33 cellular contexts compared by ENCODE assay signal in genomic region chr3:24953060-24953771, GRCh38.
"Had no signal": no experiment of that assay in that cellular context is flagged by ENCODE, and none has a peak within 500 bp of the region (broad histone marks: within the 10 kb centered on the region; RNA-seq: fewer than 3 reads in every experiment).

No MANE protein-coding gene starts in this region.

- H3K36me3 Mint-ChIP-seq: activated naive CD4-positive, alpha-beta T cell treated with anti-CD3 and anti-CD28 coated beads, Interleukin-2, amount 50 U/mL, for 24 hours; activated naive CD8-positive, alpha-beta T cell treated with anti-CD3 and anti-CD28 coated beads, Interleukin-2, amount 10 ng/mL, durations not matched to agents 7 days and 5 days had no signal

- H3K4me1 ChIP-seq: ascending aorta, Peyer's patch, SJSA1 had no signal

- H3K9me3 ChIP-seq: ascending aorta, MG63, Peyer's patch, SJSA1, SK-N-SH had no signal

- H3K27me3 ChIP-seq: ascending aorta, cardiac muscle cell, MG63, Peyer's patch, SJSA1 had no signal

- H3K27me3 Mint-ChIP-seq: activated CD4-positive, alpha-beta T cell treated with anti-CD3 and anti-CD28 coated beads, Interleukin-2, amount 10 ng/mL, durations not matched to agents 24 days and 14 days; activated CD8-positive, alpha-beta T cell treated with anti-CD3 and anti-CD28 coated beads for 36 hours; activated T-helper 17 cell treated with anti-CD3 and anti-CD28 coated beads, Interleukin-2, amount 50 U/mL, for 72 hours; central memory CD8-positive, alpha-beta T cell had no signal

- H3K9me3 Mint-ChIP-seq: activated CD4-positive, alpha-beta T cell treated with anti-CD3 and anti-CD28 coated beads, Interleukin-2, amount 10 ng/mL, durations not matched to agents 24 days and 14 days; activated CD8-positive, alpha-beta T cell treated with anti-CD3 and anti-CD28 coated beads for 36 hours; activated naive CD8-positive, alpha-beta T cell treated with anti-CD3 and anti-CD28 coated beads, Interleukin-2, amount 10 ng/mL, durations not matched to agents 7 days and 5 days; T-helper 1 cell treated with Interleukin-12 subunit alpha and Interleukin-12 subunit beta and Interleukin-4 antibody, amounts not matched to agents 30 μg/mL and 1 μg/mL, for 36 hours; T-helper 2 cell treated with Interferon-gamma antibody and Interleukin-4, amounts not matched to agents 5 μg/mL and 100 μg/mL, for 36 hours had no signal

- H3K36me3 ChIP-seq: ascending aorta, cardiac muscle cell, MG63, Peyer's patch, SJSA1 had no signal

- FAIRE-seq: TTC549 had no signal

- ATAC-seq: activated CD8-positive, alpha-beta T cell treated with anti-CD3 and anti-CD28 coated beads for 36 hours; activated T-cell treated with anti-CD3 and anti-CD28 coated beads, Interleukin-2, amount 50 U/mL, for 72 hours; activated T-helper 17 cell treated with anti-CD3 and anti-CD28 coated beads, Interleukin-2, amount 50 U/mL, for 72 hours; PC-3 had no signal

- H3K4me1 Mint-ChIP-seq: activated CD4-positive, alpha-beta T cell treated with anti-CD3 and anti-CD28 coated beads, Interleukin-2, amount 10 ng/mL, durations not matched to agents 24 days and 14 days; activated naive CD4-positive, alpha-beta T cell treated with anti-CD3 and anti-CD28 coated beads, Interleukin-2, amount 50 U/mL, for 24 hours; activated naive CD8-positive, alpha-beta T cell treated with anti-CD3 and anti-CD28 coated beads, Interleukin-2, amount 10 ng/mL, durations not matched to agents 7 days and 5 days; activated T-helper 17 cell treated with anti-CD3 and anti-CD28 coated beads, Interleukin-2, amount 50 U/mL, for 72 hours; central memory CD8-positive, alpha-beta T cell had no signal

- H3K4me2 ChIP-seq: SK-N-SH had no signal

- H3K9ac ChIP-seq: SK-N-SH had no signal

- H3K27ac ChIP-seq: ascending aorta, cardiac muscle cell, Peyer's patch, SJSA1 had no signal

- H3K27ac Mint-ChIP-seq: activated CD4-positive, alpha-beta T cell treated with anti-CD3 and anti-CD28 coated beads, Interleukin-2, amount 10 ng/mL, durations not matched to agents 24 days and 14 days; activated CD8-positive, alpha-beta T cell treated with anti-CD3 and anti-CD28 coated beads for 36 hours; activated naive CD4-positive, alpha-beta T cell treated with anti-CD3 and anti-CD28 coated beads, Interleukin-2, amount 50 U/mL, for 24 hours; activated naive CD8-positive, alpha-beta T cell treated with anti-CD3 and anti-CD28 coated beads, Interleukin-2, amount 10 ng/mL, durations not matched to agents 7 days and 5 days; activated T-cell treated with anti-CD3 and anti-CD28 coated beads, Interleukin-2, amount 50 U/mL, for 72 hours; activated T-helper 17 cell treated with anti-CD3 and anti-CD28 coated beads, Interleukin-2, amount 50 U/mL, for 72 hours; T-helper 1 cell treated with Interleukin-12 subunit alpha and Interleukin-12 subunit beta and Interleukin-4 antibody, amounts not matched to agents 30 μg/mL and 1 μg/mL, for 36 hours; T-helper 2 cell treated with Interferon-gamma antibody and Interleukin-4, amounts not matched to agents 5 μg/mL and 100 μg/mL, for 36 hours had no signal

- H3K4me3 ChIP-seq: ascending aorta, cardiac muscle cell, MG63, Peyer's patch, SJSA1 had no signal

- DNase-seq: activated CD4-positive, alpha-beta T cell treated with anti-CD3 and anti-CD28 coated beads, Interleukin-2, amount 10 ng/mL, durations not matched to agents 24 days and 14 days; activated CD4-positive, alpha-beta T cell treated with anti-CD3 and anti-CD28 coated beads, Interleukin-2, amount 50 U/mL, for 4 hours; activated CD8-positive, alpha-beta T cell treated with anti-CD3 and anti-CD28 coated beads for 36 hours; activated effector memory CD4-positive, alpha-beta T cell treated with anti-CD3 and anti-CD28 coated beads, Interleukin-2, amount 50 U/mL, for 16 hours; activated naive CD4-positive, alpha-beta T cell; activated naive CD8-positive, alpha-beta T cell treated with anti-CD3 and anti-CD28 coated beads, Interleukin-2, amount 10 ng/mL, durations not matched to agents 7 days and 5 days; activated T-cell treated with anti-CD3 and anti-CD28 coated beads, Interleukin-2, amount 50 U/mL, for 1 hour; activated T-cell treated with anti-CD3 and anti-CD28 coated beads, Interleukin-2, amount 50 U/mL, for 72 hours; Kasumi-1; KG1; MG63; NCI-H1436 treated with DMSO at 0.1 percent for 48 hours; NCI-H1694 treated with DMSO at 0.1 percent for 48 hours; NCI-H2029; NCI-H2227 treated with DMSO at 0.1 percent for 48 hours; NCI-H446; NCI-H510A treated with DMSO at 0.1 percent for 48 hours; NCI-H526 treated with DMSO at 0.1 percent for 48 hours; NK-92 treated with Interleukin-12 subunit alpha and Interleukin-12 subunit beta, amount 100 ng/mL, for 24 hours; PC-3; Peyer's patch; RPMI8226; SHP77 treated with DMSO at 0.1 percent for 48 hours; SK-N-SH had no signal

- H3K4me3 Mint-ChIP-seq: activated CD4-positive, alpha-beta T cell treated with anti-CD3 and anti-CD28 coated beads, Interleukin-2, amount 10 ng/mL, durations not matched to agents 24 days and 14 days; activated CD8-positive, alpha-beta T cell treated with anti-CD3 and anti-CD28 coated beads for 36 hours; activated naive CD4-positive, alpha-beta T cell treated with anti-CD3 and anti-CD28 coated beads, Interleukin-2, amount 50 U/mL, for 24 hours; activated naive CD8-positive, alpha-beta T cell treated with anti-CD3 and anti-CD28 coated beads, Interleukin-2, amount 10 ng/mL, durations not matched to agents 7 days and 5 days; activated T-cell treated with anti-CD3 and anti-CD28 coated beads, Interleukin-2, amount 50 U/mL, for 72 hours; activated T-helper 17 cell treated with anti-CD3 and anti-CD28 coated beads, Interleukin-2, amount 50 U/mL, for 72 hours; central memory CD8-positive, alpha-beta T cell; T-helper 1 cell treated with Interleukin-12 subunit alpha and Interleukin-12 subunit beta and Interleukin-4 antibody, amounts not matched to agents 30 μg/mL and 1 μg/mL, for 36 hours; T-helper 2 cell treated with Interferon-gamma antibody and Interleukin-4, amounts not matched to agents 5 μg/mL and 100 μg/mL, for 36 hours had no signal
